ENCODE assay signal across 1 cellular context in genomic region chr11:8794677-8795103, GRCh38.
TF ChIP-seq lines count a peak whose summit lies in the region.

No MANE protein-coding gene starts in this region.

TF ChIP-seq in HepG2, 621 proteins besides CTCF, POLR2A, EP300 and RAD21 (continued from another document and continues in another):
- TF ChIP-seq ZKSCAN8 (CRISPR knock-in tag; IDR thresholded peaks at IDR 0.05; ENCODE audit: borderline replicate concordance) (0 out of 2 replicates have a peak, but pooled peaks have one; percentile 60), KMT2A (CRISPR knock-in tag; IDR thresholded peaks at IDR 0.05) (0 out of 2 replicates have a peak, but pooled peaks have one; percentile 33), WIZ (CRISPR knock-in tag; IDR thresholded peaks at IDR 0.05) (no peak), NR2F1 (CRISPR knock-in tag; IDR thresholded peaks at IDR 0.05) (0 out of 4 replicates have a peak, but pooled peaks of 1 of the 2 experiments have one; percentile 22), HMG20A (CRISPR knock-in tag; IDR thresholded peaks at IDR 0.05; ENCODE audit: borderline replicate concordance) (peak; percentile 43; the same call in 1 of the 2 replicates), ZNF354B (CRISPR knock-in tag; IDR thresholded peaks at IDR 0.05) (no peak), ZNF317 (CRISPR knock-in tag; IDR thresholded peaks at IDR 0.05) (0 out of 2 replicates have a peak, but pooled peaks have one; percentile 53), ERF (CRISPR knock-in tag; IDR thresholded peaks at IDR 0.05) (peak; percentile 45; the same call in 1 of the 2 replicates), THAP11 (CRISPR knock-in tag; IDR thresholded peaks at IDR 0.05) (peak; percentile 61; the same call in 1 of the 2 replicates), MTA1 (CRISPR knock-in tag; IDR thresholded peaks at IDR 0.05; ENCODE audit: borderline replicate concordance) (peak; percentile 66; the same call in 1 of the 2 replicates), ZBED4 (CRISPR knock-in tag; IDR thresholded peaks at IDR 0.05; ENCODE audit: borderline replicate concordance) (0 out of 2 replicates have a peak, but pooled peaks have one; percentile 16), CCAR2 (optimal IDR thresholded peaks at IDR 0.05; ENCODE audit: low read depth, low read length) (no peak), ARNT2 (CRISPR knock-in tag; IDR thresholded peaks at IDR 0.05; ENCODE audit: low read depth) (peak; percentile 30; the same call in 1 of the 2 replicates), SMAD3 (CRISPR knock-in tag; IDR thresholded peaks at IDR 0.05) (peak; percentile 49; the same call in 1 of the 2 replicates), FOXP4 (CRISPR knock-in tag; IDR thresholded peaks at IDR 0.05) (0 out of 2 replicates have a peak, but pooled peaks have one; percentile 52), MLX (CRISPR knock-in tag; IDR thresholded peaks at IDR 0.05) (peak; percentile 44; the same call in 1 of the 2 replicates), ELF3 (CRISPR knock-in tag; IDR thresholded peaks at IDR 0.05) (peak; percentile 81), CREM (IDR thresholded peaks at IDR 0.05) (peak; percentile 36; the same call in 1 of the 2 replicates), CREM (CRISPR knock-in tag; IDR thresholded peaks at IDR 0.05) (no peak), GATAD2A (CRISPR knock-in tag; IDR thresholded peaks at IDR 0.05) (peak; percentile 86), FOXM1 (CRISPR knock-in tag; IDR thresholded peaks at IDR 0.05) (no peak), FOXJ3 (CRISPR knock-in tag; IDR thresholded peaks at IDR 0.05; ENCODE audit: borderline replicate concordance) (peak; percentile 62; the same call in 1 of the 2 replicates), IRF2 (CRISPR knock-in tag; IDR thresholded peaks at IDR 0.05) (peak; percentile 43; the same call in 1 of the 2 replicates), HNF4G (IDR thresholded peaks at IDR 0.05; ENCODE audit: borderline replicate concordance, low read depth, low read length) (peak; percentile 92), HNF4G (CRISPR knock-in tag; IDR thresholded peaks at IDR 0.05; ENCODE audit: borderline replicate concordance, low read depth) (peak; percentile 89), DZIP1 (CRISPR knock-in tag; IDR thresholded peaks at IDR 0.05) (peak; percentile 82; the same call in 1 of the 2 replicates), PHF21A (CRISPR knock-in tag; IDR thresholded peaks at IDR 0.05) (peak; percentile 82), HDAC2 (CRISPR knock-in tag; IDR thresholded peaks at IDR 0.05) (peak; percentile 71), SP140L (CRISPR knock-in tag; IDR thresholded peaks at IDR 0.05; ENCODE audit: borderline replicate concordance) (no peak), MAFF (IDR thresholded peaks at IDR 0.05; ENCODE audit: low read depth, low read length) (peak; percentile 57), SALL1 (CRISPR knock-in tag; IDR thresholded peaks at IDR 0.05) (peak; percentile 71), ZNF362 (CRISPR knock-in tag; IDR thresholded peaks at IDR 0.05; ENCODE audit: borderline replicate concordance) (no peak), ZNF274 (CRISPR knock-in tag; IDR thresholded peaks at IDR 0.05) (0 out of 2 replicates have a peak, but pooled peaks have one; percentile 38), ESRRA (CRISPR knock-in tag; IDR thresholded peaks at IDR 0.05; ENCODE audit: low read depth) (peak; percentile 48; the same call in 1 of the 2 replicates), POLR2AphosphoS5 (IDR thresholded peaks at IDR 0.05; ENCODE audit: low read depth, low read length) (peak; percentile 66; the same call in 1 of the 2 replicates), ZSCAN9 (CRISPR knock-in tag; IDR thresholded peaks at IDR 0.05; ENCODE audit: borderline replicate concordance) (0 out of 2 replicates have a peak, but pooled peaks have one; percentile 37), REPIN1 (CRISPR knock-in tag; IDR thresholded peaks at IDR 0.05; ENCODE audit: borderline replicate concordance, low read depth) (peak; percentile 83; the same call in 1 of the 2 replicates), ZNF746 (CRISPR knock-in tag; IDR thresholded peaks at IDR 0.05) (peak; percentile 68), SIX1 (CRISPR knock-in tag; IDR thresholded peaks at IDR 0.05; ENCODE audit: borderline replicate concordance) (peak; percentile 94), SRY (CRISPR knock-in tag; IDR thresholded peaks at IDR 0.05) (0 out of 2 replicates have a peak, but pooled peaks have one; percentile 56), SKI (IDR thresholded peaks at IDR 0.05; ENCODE audit: partially characterized antibody) (peak; percentile 39), ZKSCAN5 (CRISPR knock-in tag; IDR thresholded peaks at IDR 0.05) (peak; percentile 97), SOX13 (IDR thresholded peaks at IDR 0.05) (no peak), SOX13 (CRISPR knock-in tag; conservative IDR thresholded peaks at IDR 0.05 in 1 of 2, IDR thresholded peaks at IDR 0.05 in 1 of 2) (peak in 1 of 2 experiments; percentile 63; a peak in 2 of 4 replicates), MED1 (CRISPR knock-in tag; IDR thresholded peaks at IDR 0.05) (peak; percentile 69), ZFP36 (IDR thresholded peaks at IDR 0.05; ENCODE audit: borderline replicate concordance, low read depth, low read length, partially characterized antibody) (no peak), ZNF337 (CRISPR knock-in tag; IDR thresholded peaks at IDR 0.05; ENCODE audit: borderline replicate concordance, low read depth) (peak; percentile 95), ZNF430 (CRISPR knock-in tag; IDR thresholded peaks at IDR 0.05) (peak; percentile 64; the same call in 1 of the 2 replicates), FUBP1 (CRISPR knock-in tag; IDR thresholded peaks at IDR 0.05; ENCODE audit: borderline replicate concordance) (no peak), ZEB1 (IDR thresholded peaks at IDR 0.05; ENCODE audit: insufficient replicate concordance, low read depth) (peak; percentile 95), DRAP1 (CRISPR knock-in tag; IDR thresholded peaks at IDR 0.05) (peak; percentile 12; the same call in 1 of the 2 replicates), THRA (CRISPR knock-in tag; IDR thresholded peaks at IDR 0.05; ENCODE audit: borderline replicate concordance) (peak; percentile 50; the same call in 1 of the 2 replicates), ZGPAT (CRISPR knock-in tag; IDR thresholded peaks at IDR 0.05) (peak; percentile 70)
